8 cellular contexts compared by ENCODE assay signal in the genomic region with DNA sequence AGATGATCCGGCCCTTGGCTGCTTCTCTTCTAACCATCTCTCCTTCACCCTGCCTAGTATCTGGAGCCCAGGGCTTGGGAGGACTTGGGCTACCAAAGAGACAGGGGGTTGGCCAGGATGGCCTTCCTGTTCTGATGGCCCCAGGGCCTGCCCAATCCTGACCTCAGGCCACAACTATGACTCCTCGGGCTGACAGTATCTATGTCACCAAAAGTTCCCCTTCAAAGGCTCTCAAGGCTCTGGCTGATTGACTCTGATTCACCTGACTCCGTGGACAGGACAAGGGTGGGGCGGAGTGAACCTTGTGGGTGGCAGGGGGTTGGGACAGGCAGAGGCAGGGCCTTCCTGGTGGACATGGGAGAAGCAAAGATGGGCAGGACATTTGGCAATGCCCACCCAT. TPM values are rescaled to one million over a fixed set of nuclear protein-coding genes. Genes with fewer than 3 reads are reported as not detected.
DNase-seq lines count a peak whose midpoint lies in the region; ATAC-seq and TF ChIP-seq lines count a peak whose summit lies in the region.

No MANE protein-coding gene starts in this region.

- H3K27ac ChIP-seq in gastrocnemius medialis: peak overlapping the region; percentile 96 to 99 (median 98)

- peak overlapping the region; percentile 84 for H3K27ac Mint-ChIP-seq in activated naive CD8-positive, alpha-beta T cell treated with anti-CD3 and anti-CD28 coated beads, Interleukin-2, amount 50 U/mL, for 24 hours

- H3K4me1 Mint-ChIP-seq in activated naive CD8-positive, alpha-beta T cell treated with anti-CD3 and anti-CD28 coated beads, Interleukin-2, amount 50 U/mL, for 24 hours: peaks cover 75% of the 10 kb centered on the region

- peak; percentile 38 for ATAC-seq in GM18511 (IDR thresholded peaks at IDR 0.05; ENCODE audit: unreplicated experiment)
- ATAC-seq in HG03045 (IDR thresholded peaks at IDR 0.05; ENCODE audit: unreplicated experiment): peak; percentile 30
- peak; percentile 69 for ATAC-seq in activated naive CD8-positive, alpha-beta T cell treated with anti-CD3 and anti-CD28 coated beads, Interleukin-2, amount 50 U/mL, for 24 hours
- peak; percentile 3 to 25 for ATAC-seq in gastrocnemius medialis

- intact Hi-C loops in gastrocnemius medialis (cut with DNase I; ENCODE audit: low total_unique reads): loop anchor here (1.0 kb wide), 1 partner anchor 23 kb away; no protein-coding TSS in a partner anchor

- H3K27me3 Mint-ChIP-seq in activated naive CD8-positive, alpha-beta T cell treated with anti-CD3 and anti-CD28 coated beads, Interleukin-2, amount 50 U/mL, for 24 hours: no peaks in the 10 kb centered on the region

- peaks cover 96 to 98% of the 10 kb centered on the region in 2 donors for H3K4me1 ChIP-seq in gastrocnemius medialis

- H3K4me3 ChIP-seq in gastrocnemius medialis: peak overlapping the region in 3 of 4 donors; percentile 55 to 89 (median 58)

- no peak for TF ChIP-seq POLR2A in gastrocnemius medialis (IDR thresholded peaks at IDR 0.05)

- no peaks in the 10 kb centered on the region for H3K9me3 ChIP-seq in gastrocnemius medialis

- H3K36me3 ChIP-seq in gastrocnemius medialis: peaks cover 0 to 5% of the 10 kb centered on the region in 2 donors

- H3K4me3 Mint-ChIP-seq in activated naive CD8-positive, alpha-beta T cell treated with anti-CD3 and anti-CD28 coated beads, Interleukin-2, amount 50 U/mL, for 24 hours: peak overlapping the region; percentile 58

- TF ChIP-seq CTCF in gastrocnemius medialis (IDR thresholded peaks at IDR 0.05 in 4 of 5, conservative IDR thresholded peaks at IDR 0.05 in 1 of 5): no peak

- H3K36me3 Mint-ChIP-seq in activated naive CD8-positive, alpha-beta T cell treated with anti-CD3 and anti-CD28 coated beads, Interleukin-2, amount 50 U/mL, for 24 hours (ENCODE audit: low read depth): peaks cover 12% of the 10 kb centered on the region

- DNase-seq in activated naive CD8-positive, alpha-beta T cell treated with anti-CD3 and anti-CD28 coated beads, Interleukin-2, amount 50 U/mL, for 24 hours: peak; percentile 54
- DNase-seq in gastrocnemius medialis (peak; percentile 67 to 74), SIG-M5 (lab: John Stamatoyannopoulos, UW) (no peak), SHP77 (lab: John Stamatoyannopoulos, UW) (no peak), NCI-H446 treated with DMSO at 0.1 percent for 48 hours (lab: John Stamatoyannopoulos, UW) (no peak), KG1 (lab: John Stamatoyannopoulos, UW) (no peak)

- H3K27me3 ChIP-seq in gastrocnemius medialis: no peaks in the 10 kb centered on the region

- H3K9me3 Mint-ChIP-seq in activated naive CD8-positive, alpha-beta T cell treated with anti-CD3 and anti-CD28 coated beads, Interleukin-2, amount 50 U/mL, for 24 hours: no peaks in the 10 kb centered on the region

- in situ Hi-C loops in gastrocnemius medialis (cut with MboI; ENCODE audit: low sequenced_read_pairs in 4 of 4): loop anchor here in 1 of 4 donors (25.0 kb wide), 1 partner anchor 376 kb away; a partner anchor contains a TSS

RNA-seq across cellular contexts. Expression of a gene that starts 12.7 kb away (rescaled TPM):
- total RNA-seq in gastrocnemius medialis: 100 to 1,000 TPM; 129 to 260 (median 168) TPM

Comparison
In these comparisons a context has a peak if more than half of its experiments do, and no peak if none do; other contexts are left out.
1. ATAC-seq: peak in every context shown above with its lines; median percentile 69 in activated naive CD8-positive, alpha-beta T cell treated with anti-CD3 and anti-CD28 coated beads, Interleukin-2, amount 50 U/mL, for 24 hours; 38 in GM18511; 30 in HG03045; 14 in gastrocnemius medialis.
2. DNase-seq: peak in activated naive CD8-positive, alpha-beta T cell treated with anti-CD3 and anti-CD28 coated beads, Interleukin-2, amount 50 U/mL, for 24 hours (single experiment) and gastrocnemius medialis (2 of 2); none in SIG-M5 (single experiment), SHP77 (0 of 2), NCI-H446 treated with DMSO at 0.1 percent for 48 hours (single experiment) and KG1 (single experiment).